In genomic region chr15:40928975-40929729, GRCh38 we compare ENCODE assay signal across 8 cellular contexts. TPM values are rescaled to one million over a fixed set of nuclear protein-coding genes. Genes with fewer than 3 reads are reported as not detected.
DNase-seq lines count a peak whose midpoint lies in the region; ATAC-seq and TF ChIP-seq lines count a peak whose summit lies in the region.

Gene DLL4 (plus strand): TSS chr15:40929340. CDS start chr15:40929669, 329 bp downstream.

- WGBS in mammary epithelial cell (ENCODE audit: low coverage, missing lambda C conversion rate): 2% methylated on average over 24 of the region's 72 CpGs

- peaks cover 85% of the 10 kb centered on the region for H3K27me3 Mint-ChIP-seq in stimulated activated memory B cell treated with anti-CD40 and anti-IgM and Interleukin-4, amounts not matched to agents 10 μg/mL and 1 μg/mL and 100 μg/mL, for 72 hours

- H3K27me3 ChIP-seq in MG63 (peaks cover 30% of the 10 kb centered on the region), mammary epithelial cell (ENCODE audit: insufficient read depth, low read length) (peaks cover 30% of the 10 kb centered on the region), kidney epithelial cell (ENCODE audit: control insufficient read depth, insufficient read depth, low read length) (peaks cover 82% of the 10 kb centered on the region)

- peaks cover 35% of the 10 kb centered on the region for H3K4me1 ChIP-seq in mammary epithelial cell (ENCODE audit: insufficient read depth, low read length)

- CTCF ChIA-PET in mammary epithelial cell (lab: Charles Lee; ENCODE audit: low non-redundant PET): no interaction called here

- no peak within 1 kb of the TSS for H3K9ac ChIP-seq in mammary epithelial cell (ENCODE audit: insufficient read depth, low read length)

- in situ Hi-C loops in mammary epithelial cell (cut with MboI; ENCODE audit: low sequenced_read_pairs in 2 of 2): no loop called here

- H3K9me3 Mint-ChIP-seq in stimulated activated memory B cell treated with anti-CD40 and anti-IgM and Interleukin-4, amounts not matched to agents 10 μg/mL and 1 μg/mL and 100 μg/mL, for 72 hours: no peaks in the 10 kb centered on the region

- intact Hi-C loops in mammary epithelial cell (cut with micrococcal nuclease): loop anchor here (2.0 kb wide), 1 partner anchor 24 kb away; the partner anchor contains the start of gene CHAC1

- ATAC-seq in stimulated activated memory B cell treated with anti-CD40 and anti-IgM and Interleukin-4, amounts not matched to agents 10 μg/mL and 1 μg/mL and 100 μg/mL, for 72 hours: peak; percentile 31
- ATAC-seq in HG02884 (IDR thresholded peaks at IDR 0.05; ENCODE audit: unreplicated experiment): no peak

- DNase-seq in ELF-1 (ENCODE audit: low read depth, low spot score) (peak; percentile 87), MG63 (peak; percentile 30), SHP77 (lab: John Stamatoyannopoulos, UW) (peak; percentile 90 to 91), mammary epithelial cell (peak; percentile 62), kidney epithelial cell (ENCODE audit: low read depth) (no peak), occipital lobe (lab: John Stamatoyannopoulos, UW) (no peak)

- peak within 1 kb of the TSS; percentile 94 for H3K4me2 ChIP-seq in mammary epithelial cell (ENCODE audit: insufficient read depth, low read depth, low read length)

- no peaks in the 10 kb centered on the region for H3K79me2 ChIP-seq in mammary epithelial cell (ENCODE audit: insufficient read depth, low read length)

- TF ChIP-seq CTCF in mammary epithelial cell (conservative IDR thresholded peaks at IDR 0.05 in 1 of 2, IDR thresholded peaks at IDR 0.05 in 1 of 2; ENCODE audit: extremely low read depth in 1 of 2, insufficient read depth in 1 of 2, low read depth in 1 of 2, low read length in 2 of 2) (no peak), kidney epithelial cell (IDR thresholded peaks at IDR 0.05; ENCODE audit: insufficient read depth, low read length, poor library complexity, severe bottlenecking) (no peak)

- H3K4me3 ChIP-seq in MG63 (peak within 1 kb of the TSS; percentile 24), mammary epithelial cell (replicated peaks in 1 of 3; ENCODE audit: insufficient read depth in 1 of 3, low read depth in 2 of 3, low read length in 3 of 3) (peak within 1 kb of the TSS; percentile 40 to 44 (median 42)), kidney epithelial cell (ENCODE audit: low read depth, low read length) (peak within 1 kb of the TSS; percentile 25)

- no peaks in the 10 kb centered on the region for H3K36me3 Mint-ChIP-seq in stimulated activated memory B cell treated with anti-CD40 and anti-IgM and Interleukin-4, amounts not matched to agents 10 μg/mL and 1 μg/mL and 100 μg/mL, for 72 hours

- H3K36me3 ChIP-seq in MG63 (no peaks in the 10 kb centered on the region), mammary epithelial cell (ENCODE audit: insufficient read depth, low read length) (no peaks in the 10 kb centered on the region), kidney epithelial cell (ENCODE audit: control insufficient read depth, insufficient read depth, low read length) (no peaks in the 10 kb centered on the region)

- dilution Hi-C loops in mammary epithelial cell (cut with HindIII; ENCODE audit: low sequenced_read_pairs): no loop called here

- H3K4me3 Mint-ChIP-seq in stimulated activated memory B cell treated with anti-CD40 and anti-IgM and Interleukin-4, amounts not matched to agents 10 μg/mL and 1 μg/mL and 100 μg/mL, for 72 hours: peak within 1 kb of the TSS; percentile 75

- peak within 1 kb of the TSS; percentile 75 for H2AFZ ChIP-seq in mammary epithelial cell (ENCODE audit: low read depth, low read length)

- peaks cover 52% of the 10 kb centered on the region for H3K4me1 Mint-ChIP-seq in stimulated activated memory B cell treated with anti-CD40 and anti-IgM and Interleukin-4, amounts not matched to agents 10 μg/mL and 1 μg/mL and 100 μg/mL, for 72 hours

- H3K9me3 ChIP-seq in MG63 (no peaks in the 10 kb centered on the region), mammary epithelial cell (replicated peaks; ENCODE audit: insufficient read depth, low read length) (no peaks in the 10 kb centered on the region)

- BruUV-seq in mammary epithelial cell (replicated peaks; lab: Mats Ljungman, UMichigan): no TSS peak

- H3K27ac ChIP-seq in mammary epithelial cell (ENCODE audit: insufficient read depth, low read depth, low read length): no peak within 1 kb of the TSS

- H4K20me1 ChIP-seq in mammary epithelial cell (ENCODE audit: insufficient read depth, low read length): no peaks in the 10 kb centered on the region

- H3K27ac Mint-ChIP-seq in stimulated activated memory B cell treated with anti-CD40 and anti-IgM and Interleukin-4, amounts not matched to agents 10 μg/mL and 1 μg/mL and 100 μg/mL, for 72 hours: no peak within 1 kb of the TSS

RNA-seq across cellular contexts. Expression of gene DLL4, which starts in this region (rescaled TPM):
- not detected in 2 replicates for total RNA-seq in MG63 (2014; rRNA removed; shearing (Covaris generic); ENCODE audit: low replicate concordance)
- total RNA-seq in mammary epithelial cell (under 1 TPM in 1 of 2 donors, not detected in 1; under 0.01 TPM), kidney epithelial cell (0.50 and 0.82 TPM in 2 replicates), occipital lobe (4.8 TPM)
- not detected for polyA plus RNA-seq in mammary epithelial cell
- polyA minus RNA-seq in mammary epithelial cell: not detected

Comparison
In these comparisons a context has a peak if more than half of its experiments do, and no peak if none do; other contexts are left out.
1. Peak in DNase-seq and H3K4me3 ChIP-seq in MG63; RNA of the gene not detected or under 1 TPM.
2. Peak in DNase-seq, H3K4me3 ChIP-seq and H3K4me2 ChIP-seq in mammary epithelial cell; RNA of the gene not detected or under 1 TPM.
3. DNase-seq: peak in ELF-1 (single experiment) and SHP77 (2 of 2); none in kidney epithelial cell (single experiment) and occipital lobe (single experiment).
4. Peak in every context shown above with its lines, with median percentiles within 50 percentile points of each other: H3K4me3 ChIP-seq.